In the genomic region with DNA sequence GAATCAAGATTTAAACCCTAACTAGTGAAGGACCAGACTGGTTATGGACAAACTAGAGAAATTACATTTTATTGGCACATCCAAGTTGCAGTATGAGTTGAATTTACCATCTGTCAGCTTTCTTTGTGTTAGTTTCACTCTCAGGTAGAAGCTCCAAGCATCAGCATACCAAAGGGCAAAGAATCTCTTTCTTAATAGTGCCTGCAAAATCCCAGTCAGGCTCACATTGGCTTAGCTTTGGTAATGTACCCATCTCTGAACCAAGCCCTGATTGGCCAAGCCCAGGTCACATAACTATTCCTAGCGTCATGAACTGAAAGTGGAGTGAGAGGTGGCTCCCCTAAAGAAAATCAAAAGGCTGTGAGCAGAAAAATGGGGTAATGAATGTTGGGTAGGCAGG, we compare ENCODE assay signal across 16 cellular contexts.
DNase-seq lines count a peak whose midpoint lies in the region; ATAC-seq and TF ChIP-seq lines count a peak whose summit lies in the region.
"Had no signal": no experiment of that assay in that cellular context is flagged by ENCODE, and none has a peak within 500 bp of the region (broad histone marks: within the 10 kb centered on the region; RNA-seq: fewer than 3 reads in every experiment).

No MANE protein-coding gene starts in this region.

- H3K27ac Mint-ChIP-seq in activated T-helper 17 cell treated with anti-CD3 and anti-CD28 coated beads, Interleukin-2, amount 50 U/mL, for 72 hours = peak overlapping the region; percentile 67
- H3K27ac Mint-ChIP-seq: activated naive CD4-positive, alpha-beta T cell treated with anti-CD3 and anti-CD28 coated beads, Interleukin-2, amount 50 U/mL, for 24 hours had no signal

- H3K27me3 Mint-ChIP-seq in activated T-helper 17 cell treated with anti-CD3 and anti-CD28 coated beads, Interleukin-2, amount 50 U/mL, for 72 hours = no peaks in the 10 kb centered on the region
- H3K27me3 Mint-ChIP-seq: activated naive CD4-positive, alpha-beta T cell treated with anti-CD3 and anti-CD28 coated beads, Interleukin-2, amount 50 U/mL, for 24 hours had no signal

- WGBS in heart left ventricle, 4 donors = 60 to 71% (median 62%) methylated on average over 1 of the region's 1 CpG

- no peaks in the 10 kb centered on the region for H3K36me3 ChIP-seq in heart left ventricle

- H3K4me3 Mint-ChIP-seq in activated T-helper 17 cell treated with anti-CD3 and anti-CD28 coated beads, Interleukin-2, amount 50 U/mL, for 72 hours = peak overlapping the region; percentile 88
- H3K4me3 Mint-ChIP-seq: activated naive CD4-positive, alpha-beta T cell treated with anti-CD3 and anti-CD28 coated beads, Interleukin-2, amount 50 U/mL, for 24 hours; brain; dendritic cell treated with granulocyte-macrophage colony-stimulating factor and Interleukin-4, amounts not matched to agents 40 ng/mL and 50 ng/mL, for 4 days; neural crest cell had no signal

- intact Hi-C loops in heart left ventricle (cut with DNase I) = loop anchor here in 5 of 10 donors (2.0 to 5.0 kb wide), 4 partner anchors 16 to 44 kb away; no protein-coding TSS in a partner anchor
- intact Hi-C loops in left cardiac atrium (cut with DNase I) = loop anchor here in 1 of 2 donors (2.0 kb wide), 1 partner anchor 36 kb away; no protein-coding TSS in a partner anchor

- H3K4me1 Mint-ChIP-seq in activated T-helper 17 cell treated with anti-CD3 and anti-CD28 coated beads, Interleukin-2, amount 50 U/mL, for 72 hours = peaks cover 47% of the 10 kb centered on the region

- no peaks in the 10 kb centered on the region for H3K9me3 Mint-ChIP-seq in activated T-helper 17 cell treated with anti-CD3 and anti-CD28 coated beads, Interleukin-2, amount 50 U/mL, for 72 hours
- H3K9me3 Mint-ChIP-seq: activated naive CD4-positive, alpha-beta T cell treated with anti-CD3 and anti-CD28 coated beads, Interleukin-2, amount 50 U/mL, for 24 hours; dendritic cell treated with granulocyte-macrophage colony-stimulating factor and Interleukin-4, amounts not matched to agents 40 ng/mL and 50 ng/mL, for 4 days; neural crest cell had no signal

- peak overlapping the region in 11 of 12 donors; percentile 96 to 100 (median 99) for H3K27ac ChIP-seq in heart left ventricle
- H3K27ac ChIP-seq: RWPE1, VCaP had no signal

- DNase-seq in heart left ventricle (peak in 1 of 5 donors; percentile 37), left cardiac atrium (no peak), NCI-H2081 (lab: John Stamatoyannopoulos, UW) (no peak), NCI-H1105 treated with DMSO at 0.1 percent for 48 hours (lab: John Stamatoyannopoulos, UW) (no peak), NOMO-1 (lab: John Stamatoyannopoulos, UW; ENCODE audit: unreplicated experiment in 2 of 2) (no peak)
- DNase-seq: KG1, NCI-H1417 treated with DMSO at 0.1 percent for 48 hours had no signal

- TF ChIP-seq POLR2A in heart left ventricle (IDR thresholded peaks at IDR 0.05) = peak in 1 of 2 donors; percentile 37

- H3K9me3 ChIP-seq in heart left ventricle = no peaks in the 10 kb centered on the region

- TF ChIP-seq CTCF in heart left ventricle (IDR thresholded peaks at IDR 0.05) = no peak

- H3K4me1 ChIP-seq in heart left ventricle = peaks cover 0 to 62% (median 33%) of the 10 kb centered on the region in 12 donors

- no peak for ATAC-seq in heart left ventricle
- no peak for ATAC-seq in left cardiac atrium
- peak; percentile 37 for ATAC-seq in GM18517 (IDR thresholded peaks at IDR 0.05; ENCODE audit: unreplicated experiment)
- peak; percentile 9 for ATAC-seq in HG02588 (IDR thresholded peaks at IDR 0.05; ENCODE audit: unreplicated experiment)
- ATAC-seq in activated T-helper 17 cell treated with anti-CD3 and anti-CD28 coated beads, Interleukin-2, amount 50 U/mL, for 72 hours (replicated peaks) = peak; percentile 33

- no peaks in the 10 kb centered on the region for H3K27me3 ChIP-seq in heart left ventricle

- H3K4me3 ChIP-seq in heart left ventricle = peak overlapping the region in 10 of 12 donors; percentile 39 to 73 (median 64)

- H3K36me3 Mint-ChIP-seq in activated T-helper 17 cell treated with anti-CD3 and anti-CD28 coated beads, Interleukin-2, amount 50 U/mL, for 72 hours (ENCODE audit: low read depth) = peaks cover 23% of the 10 kb centered on the region
- H3K36me3 Mint-ChIP-seq: activated naive CD4-positive, alpha-beta T cell treated with anti-CD3 and anti-CD28 coated beads, Interleukin-2, amount 50 U/mL, for 24 hours; brain had no signal

Comparison
In these comparisons a context has a peak if more than half of its experiments do, and no peak if none do; other contexts are left out.
1. ATAC-seq: peak in GM18517 (single experiment), HG02588 (single experiment) and activated T-helper 17 cell treated with anti-CD3 and anti-CD28 coated beads, Interleukin-2, amount 50 U/mL, for 72 hours (single experiment); none in heart left ventricle (0 of 4) and left cardiac atrium (0 of 2).